ENCODE assay signal across 8 cellular contexts in the genomic region with DNA sequence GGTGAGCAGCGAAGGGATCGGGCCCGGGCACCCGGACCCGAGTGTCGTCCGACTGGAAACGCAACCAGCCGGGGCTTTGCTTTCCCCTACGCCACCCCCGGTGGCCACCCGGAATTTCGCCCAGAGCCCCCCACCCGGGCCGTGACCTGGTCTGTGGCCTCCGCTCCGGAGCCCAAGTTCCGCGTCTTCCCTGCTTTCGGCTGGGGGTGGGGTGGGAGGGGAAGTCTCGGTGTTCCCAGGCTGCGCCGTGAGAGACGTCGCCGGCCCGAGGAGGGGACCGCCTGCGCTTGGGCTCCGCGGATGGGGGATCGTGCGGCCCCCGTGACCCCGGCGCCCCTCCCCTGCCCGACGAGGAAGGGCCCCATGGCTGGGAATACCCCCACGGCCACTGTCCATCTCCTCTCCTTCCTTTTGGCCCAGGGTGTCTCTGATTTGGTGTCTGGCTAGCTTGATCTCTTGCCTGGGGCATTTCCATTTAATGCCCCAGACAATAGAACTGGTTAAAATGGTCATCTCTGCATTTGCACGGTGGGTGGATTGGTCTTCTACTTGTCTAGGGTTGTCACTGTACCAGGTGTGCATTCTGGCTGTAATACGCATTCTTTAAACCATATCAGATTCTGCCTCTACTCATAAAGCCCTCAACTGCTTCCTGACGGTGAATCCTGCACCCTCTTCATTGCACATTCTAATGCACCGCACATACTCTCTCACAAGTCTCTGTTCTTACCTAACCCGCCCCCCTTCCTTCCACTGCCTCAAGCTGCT. TPM values are rescaled to one million over a fixed set of nuclear protein-coding genes. Genes with fewer than 3 reads are reported as not detected.
DNase-seq lines count a peak whose midpoint lies in the region; ATAC-seq and TF ChIP-seq lines count a peak whose summit lies in the region.

No MANE protein-coding gene starts in this region.

- DNase-seq in NK-92 treated with Interleukin-12 subunit alpha and Interleukin-12 subunit beta, amount 100 ng/mL, for 24 hours (lab: John Stamatoyannopoulos, UW), result peak; percentile 63
- DNase-seq in NK-92 (lab: John Stamatoyannopoulos, UW; ENCODE audit: unreplicated experiment), result no peak
- DNase-seq in left lung, result peak; percentile 61 to 86
- DNase-seq in stomach, result peak; percentile 43
- no peak for DNase-seq in NCI-H2196 (lab: John Stamatoyannopoulos, UW; ENCODE audit: unreplicated experiment)

- H3K9me3 ChIP-seq in duodenal mucosa (ENCODE audit: control insufficient read depth in 1 of 2, low read length in 2 of 2) (no peaks in the 10 kb centered on the region), left lung (no peaks in the 10 kb centered on the region), stomach (no peaks in the 10 kb centered on the region)

- H3K4me3 ChIP-seq in duodenal mucosa (ENCODE audit: low read depth in 1 of 2, low read length in 2 of 2), result peak overlapping the region; percentile 80 to 84
- H3K4me3 ChIP-seq in left lung, result peak overlapping the region; percentile 88 to 93
- H3K4me3 ChIP-seq in stomach, result peak overlapping the region; percentile 58 to 71 (median 68)

- peaks cover 16 to 20% of the 10 kb centered on the region in 2 donors for H3K4me1 ChIP-seq in duodenal mucosa (ENCODE audit: control insufficient read depth in 1 of 2, insufficient read depth in 2 of 2, low read length in 2 of 2)
- H3K4me1 ChIP-seq in left lung, result peaks cover 0 to 50% of the 10 kb centered on the region in 2 donors
- peaks cover 5 to 60% (median 34%) of the 10 kb centered on the region in 4 donors for H3K4me1 ChIP-seq in stomach

- no peak for TF ChIP-seq CTCF in left lung (IDR thresholded peaks at IDR 0.05)
- TF ChIP-seq CTCF in stomach (IDR thresholded peaks at IDR 0.05), result no peak

- peak overlapping the region; percentile 91 to 95 for H3K9ac ChIP-seq in duodenal mucosa (ENCODE audit: low read depth in 1 of 2, low read length in 2 of 2)

- H3K27ac ChIP-seq in duodenal mucosa (ENCODE audit: low read depth, low read length) (peak overlapping the region; percentile 95), left lung (peak overlapping the region; percentile 95 to 97), stomach (peak overlapping the region; percentile 91 to 99 (median 96))

- no peaks in the 10 kb centered on the region for H3K27me3 ChIP-seq in duodenal mucosa (ENCODE audit: control insufficient read depth in 1 of 2, insufficient read depth in 2 of 2, low read length in 2 of 2)
- H3K27me3 ChIP-seq in left lung, result no peaks in the 10 kb centered on the region
- no peaks in the 10 kb centered on the region for H3K27me3 ChIP-seq in stomach

- TF ChIP-seq POLR2A in stomach (IDR thresholded peaks at IDR 0.05), result no peak

- ATAC-seq in HG03196 (IDR thresholded peaks at IDR 0.05; ENCODE audit: unreplicated experiment) (peak; percentile 5), SK-N-SH treated with all-trans-retinoic acid at 6 μM for 48 hours (peak; percentile 32), left lung (peak; percentile 48)

- H3K36me3 ChIP-seq in duodenal mucosa (ENCODE audit: control insufficient read depth in 1 of 2, insufficient read depth in 2 of 2, low read length in 2 of 2), result no peaks in the 10 kb centered on the region
- H3K36me3 ChIP-seq in left lung, result no peaks in the 10 kb centered on the region
- no peaks in the 10 kb centered on the region for H3K36me3 ChIP-seq in stomach

- no peak for TF ChIP-seq EP300 in stomach (IDR thresholded peaks at IDR 0.05)

- intact Hi-C loops in left lung (cut with DNase I), result loop anchor here in 1 of 2 donors (5.0 kb wide), 1 partner anchor 174 kb away; no protein-coding TSS in a partner anchor
- intact Hi-C loops in stomach (cut with DNase I; ENCODE audit: low total_unique reads), result no loop called here

- 1 to 2% (median 1%) methylated on average over 6 to 44 of the region's 44 CpGs for WGBS in stomach, 5 donors

TF ChIP-seq in SK-N-SH treated with all-trans-retinoic acid at 6 μM for 48 hours, 23 proteins besides CTCF, POLR2A, EP300 and RAD21:
- TF ChIP-seq ZNF8 (CRISPR knock-in tag; IDR thresholded peaks at IDR 0.05) (no peak), TOX (CRISPR knock-in tag; IDR thresholded peaks at IDR 0.05; ENCODE audit: borderline replicate concordance) (no peak), SNAI2 (CRISPR knock-in tag; IDR thresholded peaks at IDR 0.05) (no peak), PPARA (CRISPR knock-in tag; IDR thresholded peaks at IDR 0.05; ENCODE audit: borderline replicate concordance) (no peak), TCF4 (CRISPR knock-in tag; IDR thresholded peaks at IDR 0.05; ENCODE audit: borderline replicate concordance) (no peak), CSDC2 (CRISPR knock-in tag; IDR thresholded peaks at IDR 0.05) (no peak), ZNF565 (CRISPR knock-in tag; conservative IDR thresholded peaks at IDR 0.05; ENCODE audit: low read depth) (no peak), RARB (CRISPR knock-in tag; IDR thresholded peaks at IDR 0.05) (no peak), ZNF70 (CRISPR knock-in tag; IDR thresholded peaks at IDR 0.05) (no peak), ZFP30 (CRISPR knock-in tag; IDR thresholded peaks at IDR 0.05) (no peak), ZFP3 (CRISPR knock-in tag; IDR thresholded peaks at IDR 0.05) (no peak), OSR1 (CRISPR knock-in tag; IDR thresholded peaks at IDR 0.05) (no peak), ISL1 (CRISPR knock-in tag; IDR thresholded peaks at IDR 0.05) (no peak)
TF ChIP-seq in SK-N-SH treated with all-trans-retinoic acid at 6 μM for 48 hours: peak in this region for 0.

RNA-seq across cellular contexts. Expression of a gene that starts 0.8 kb away (rescaled TPM):
- total RNA-seq in left lung (10 to 100 TPM; 23.3 to 32.3 TPM), stomach (10 to 100 TPM in 4 of 5 donors, 1 to 10 TPM in 1; 5.5 to 86.9 (median 41.7) TPM)
- polyA plus RNA-seq in stomach, result 10 to 100 TPM in 1 of 3 donors, 1 to 10 TPM in 2; 6.0 to 10.6 (median 8.9) TPM

Comparison
In these comparisons a context has a peak if more than half of its experiments do, and no peak if none do; other contexts are left out.
1. DNase-seq: peak in NK-92 treated with Interleukin-12 subunit alpha and Interleukin-12 subunit beta, amount 100 ng/mL, for 24 hours (single experiment), left lung (2 of 2) and stomach (single experiment); none in NK-92 (single experiment) and NCI-H2196 (single experiment).
2. Peak in every context shown above with its lines, with median percentiles within 50 percentile points of each other: ATAC-seq, H3K27ac ChIP-seq and H3K4me3 ChIP-seq.